Comparison of ENCODE assay signal across 24 cellular contexts in the genomic region with DNA sequence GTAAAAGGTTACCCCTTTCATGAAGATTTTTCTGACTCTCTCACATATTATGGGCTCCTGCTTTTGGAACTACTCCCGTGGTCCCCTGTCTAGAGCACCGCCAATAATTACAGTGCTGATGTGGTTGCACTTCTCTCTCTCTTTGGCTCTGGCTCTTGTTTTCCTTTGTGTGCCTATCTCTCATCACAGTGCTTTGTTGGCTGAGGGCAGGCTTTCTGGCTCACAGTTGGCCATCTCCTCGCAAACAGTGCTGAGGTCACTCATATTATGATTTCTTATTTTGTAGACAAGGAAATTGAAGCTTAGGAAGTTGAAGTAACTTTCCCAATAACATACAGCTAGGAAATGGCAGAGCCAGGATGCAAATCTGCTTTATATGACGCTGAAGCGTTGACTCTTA.
DNase-seq lines count a peak whose midpoint lies in the region; ATAC-seq and TF ChIP-seq lines count a peak whose summit lies in the region.
"Had no signal": no experiment of that assay in that cellular context is flagged by ENCODE, and none has a peak within 500 bp of the region (broad histone marks: within the 10 kb centered on the region; RNA-seq: fewer than 3 reads in every experiment).

No MANE protein-coding gene starts in this region.

- H3K9me3 ChIP-seq in CD8-positive, alpha-beta memory T cell (ENCODE audit: low read length) = no peaks in the 10 kb centered on the region
- H3K9me3 ChIP-seq: A549, BE2C, Caco-2, esophagus squamous epithelium, mucosa of descending colon had no signal

- CTCF ChIA-PET in CD8-positive, alpha-beta memory T cell (lab: Charles Lee) = no interaction called here

- no peak overlapping the region for H4K8ac ChIP-seq in mesendoderm (ENCODE audit: low read depth, low read length)

- no peaks in the 10 kb centered on the region for H3K36me3 ChIP-seq in mesendoderm (ENCODE audit: control insufficient read depth, insufficient read depth, low read length)
- H3K36me3 ChIP-seq in CD8-positive, alpha-beta memory T cell (ENCODE audit: insufficient read depth, low read length) = no peaks in the 10 kb centered on the region

- peak overlapping the region in 1 of 7 donors; percentile 26 for H3K4me3 Mint-ChIP-seq in CD8-positive, alpha-beta memory T cell
- H3K4me3 Mint-ChIP-seq: activated B cell treated with CpG ODN at 0.5 μM for 24 hours; activated CD4-positive, alpha-beta memory T cell treated with anti-CD3 and anti-CD28 coated beads for 36 hours; T-helper 2 cell treated with Interferon-gamma antibody and Interleukin-4, amounts not matched to agents 5 μg/mL and 100 μg/mL, for 36 hours had no signal

- no peak overlapping the region for H3K56ac ChIP-seq in mesendoderm (ENCODE audit: low read length)

- no peak overlapping the region for H2BK5ac ChIP-seq in mesendoderm (ENCODE audit: low read length)

- peaks cover 7 to 13% (median 12%) of the 10 kb centered on the region in 3 donors for H3K36me3 Mint-ChIP-seq in CD8-positive, alpha-beta memory T cell

- peaks cover 18 to 29% (median 26%) of the 10 kb centered on the region in 3 donors for H3K4me1 Mint-ChIP-seq in CD8-positive, alpha-beta memory T cell

- no peak overlapping the region for H3K27ac Mint-ChIP-seq in CD8-positive, alpha-beta memory T cell
- H3K27ac Mint-ChIP-seq: activated B cell treated with CpG ODN at 0.5 μM for 24 hours; activated CD4-positive, alpha-beta memory T cell treated with anti-CD3 and anti-CD28 coated beads for 36 hours; T-helper 2 cell treated with Interferon-gamma antibody and Interleukin-4, amounts not matched to agents 5 μg/mL and 100 μg/mL, for 36 hours had no signal

- H4K5ac ChIP-seq in mesendoderm (ENCODE audit: low read length) = no peak overlapping the region

- H3K27me3 Mint-ChIP-seq in CD8-positive, alpha-beta memory T cell = no peaks in the 10 kb centered on the region
- H3K27me3 Mint-ChIP-seq: activated B cell treated with CpG ODN at 0.5 μM for 24 hours; activated CD4-positive, alpha-beta memory T cell treated with anti-CD3 and anti-CD28 coated beads for 36 hours had no signal

- H3K27ac ChIP-seq in mesendoderm (ENCODE audit: low read depth, low read length) = no peak overlapping the region
- H3K27ac ChIP-seq in CD8-positive, alpha-beta memory T cell (ENCODE audit: low read depth, low read length) = no peak overlapping the region
- H3K27ac ChIP-seq: A549, SK-N-MC had no signal

- no peak overlapping the region for H3K4ac ChIP-seq in mesendoderm (ENCODE audit: low read depth, low read length)

- H3K79me1 ChIP-seq in mesendoderm (ENCODE audit: low read length) = peaks cover 1% of the 10 kb centered on the region

- WGBS in mesendoderm (ENCODE audit: extremely low coverage, insufficient coverage, low lambda C conversion rate) = no CpG with 5 or more reads among the region's 5 CpGs

- no peak overlapping the region for H3K4me2 ChIP-seq in mesendoderm (ENCODE audit: low read length)
- H3K4me2 ChIP-seq: A549 had no signal

- ATAC-seq in HG03442 (IDR thresholded peaks at IDR 0.05; ENCODE audit: unreplicated experiment) (no peak), HG03354 (IDR thresholded peaks at IDR 0.05; ENCODE audit: poor library complexity, severe bottlenecking, unreplicated experiment) (no peak)
- ATAC-seq: A549, mucosa of descending colon had no signal

- POLR2A ChIA-PET in CD8-positive, alpha-beta memory T cell (lab: Charles Lee) = no interaction called here

- no peak overlapping the region for H3K23ac ChIP-seq in mesendoderm (ENCODE audit: low read length)

- no peaks in the 10 kb centered on the region for H3K4me1 ChIP-seq in mesendoderm (ENCODE audit: control insufficient read depth, low read depth, low read length)
- peaks cover 10% of the 10 kb centered on the region for H3K4me1 ChIP-seq in CD8-positive, alpha-beta memory T cell (ENCODE audit: insufficient read depth, low read length)
- H3K4me1 ChIP-seq: A549, BE2C, Caco-2 had no signal

- H3K9ac ChIP-seq in mesendoderm (ENCODE audit: low read length) = no peak overlapping the region

- H3K4me3 ChIP-seq in fibroblast of pulmonary artery (replicated peaks; ENCODE audit: low read depth, low read length) (no peak overlapping the region), mesendoderm (ENCODE audit: low read length) (no peak overlapping the region)
- no peak overlapping the region for H3K4me3 ChIP-seq in CD8-positive, alpha-beta memory T cell (ENCODE audit: low read length)
- H3K4me3 ChIP-seq: A549, esophagus squamous epithelium, mucosa of descending colon, SK-N-MC had no signal

- peak overlapping the region; percentile 25 for H2BK15ac ChIP-seq in mesendoderm (replicated peaks; ENCODE audit: low read depth)

- no peak for TF ChIP-seq CTCF in fibroblast of pulmonary artery (IDR thresholded peaks at IDR 0.05; ENCODE audit: low read length, missing control alignments)

- H3K9me3 Mint-ChIP-seq in CD8-positive, alpha-beta memory T cell = no peaks in the 10 kb centered on the region
- H3K9me3 Mint-ChIP-seq: activated B cell treated with CpG ODN at 0.5 μM for 24 hours; activated CD4-positive, alpha-beta memory T cell treated with anti-CD3 and anti-CD28 coated beads for 36 hours; T-helper 2 cell treated with Interferon-gamma antibody and Interleukin-4, amounts not matched to agents 5 μg/mL and 100 μg/mL, for 36 hours had no signal

- DNase-seq in COR-L47 (lab: John Stamatoyannopoulos, UW) = peak; percentile 25
- peak; percentile 25 for DNase-seq in NCI-H446 treated with DMSO at 0.1 percent for 48 hours (lab: John Stamatoyannopoulos, UW)
- peak; percentile 86 for DNase-seq in fibroblast of pulmonary artery (ENCODE audit: low read depth)
- DNase-seq in mesendoderm = no peak
- no peak for DNase-seq in CD8-positive, alpha-beta memory T cell
- no peak for DNase-seq in NCI-H2196 (lab: John Stamatoyannopoulos, UW; ENCODE audit: unreplicated experiment)
- DNase-seq: activated B cell treated with CpG ODN at 0.5 μM for 24 hours; activated CD4-positive, alpha-beta memory T cell treated with anti-CD3 and anti-CD28 coated beads for 36 hours; activated gamma-delta T cell treated with Interleukin-2 at 50 U/mL for 16 hours; activated T-cell treated with anti-CD3 and anti-CD28 coated beads for 4 hours; BE2C; Caco-2; caudate nucleus; effector CD4-positive, alpha-beta T cell; esophagus squamous epithelium; HCEC 1CT; mucosa of descending colon; NCI-H146; NCI-H345 had no signal

- no peaks in the 10 kb centered on the region for H3K27me3 ChIP-seq in mesendoderm (ENCODE audit: insufficient read depth, low read length, poor library complexity)
- H3K27me3 ChIP-seq in CD8-positive, alpha-beta memory T cell (ENCODE audit: insufficient read depth, low read length, poor library complexity, severe bottlenecking) = no peaks in the 10 kb centered on the region
- H3K27me3 ChIP-seq: BE2C, esophagus squamous epithelium had no signal

- H2AK5ac ChIP-seq in mesendoderm (ENCODE audit: low read length) = no peak overlapping the region

- H2BK120ac ChIP-seq in mesendoderm (ENCODE audit: low read depth, low read length) = no peak overlapping the region

- no peaks in the 10 kb centered on the region for H3K79me2 ChIP-seq in mesendoderm (ENCODE audit: control insufficient read depth, insufficient read depth, low read length)

- H3K18ac ChIP-seq in mesendoderm (ENCODE audit: low read length) = no peak overlapping the region

Comparison
In these comparisons a context has a peak if more than half of its experiments do, and no peak if none do; other contexts are left out.
1. DNase-seq: peak in COR-L47 (single experiment), NCI-H446 treated with DMSO at 0.1 percent for 48 hours (single experiment) and fibroblast of pulmonary artery (single experiment); none in mesendoderm (single experiment), CD8-positive, alpha-beta memory T cell (0 of 5) and NCI-H2196 (single experiment).